2 cellular contexts compared by ENCODE assay signal in genomic region chr19:18851673-18852325, GRCh38.
TF ChIP-seq lines count a peak whose summit lies in the region.

No MANE protein-coding gene starts in this region.

TF ChIP-seq in GM12878, 131 proteins besides CTCF, POLR2A, EP300 and RAD21 (continued from another document):
- TF ChIP-seq, protein P1, sequence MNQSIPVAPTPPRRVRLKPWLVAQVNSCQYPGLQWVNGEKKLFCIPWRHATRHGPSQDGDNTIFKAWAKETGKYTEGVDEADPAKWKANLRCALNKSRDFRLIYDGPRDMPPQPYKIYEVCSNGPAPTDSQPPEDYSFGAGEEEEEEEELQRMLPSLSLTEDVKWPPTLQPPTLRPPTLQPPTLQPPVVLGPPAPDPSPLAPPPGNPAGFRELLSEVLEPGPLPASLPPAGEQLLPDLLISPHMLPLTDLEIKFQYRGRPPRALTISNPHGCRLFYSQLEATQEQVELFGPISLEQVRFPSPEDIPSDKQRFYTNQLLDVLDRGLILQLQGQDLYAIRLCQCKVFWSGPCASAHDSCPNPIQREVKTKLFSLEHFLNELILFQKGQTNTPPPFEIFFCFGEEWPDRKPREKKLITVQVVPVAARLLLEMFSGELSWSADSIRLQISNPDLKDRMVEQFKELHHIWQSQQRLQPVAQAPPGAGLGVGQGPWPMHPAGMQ (IDR thresholded peaks at IDR 0.05; ENCODE audit: borderline replicate concordance), result no peak
- no peak for TF ChIP-seq CBX5 (IDR thresholded peaks at IDR 0.05; ENCODE audit: low read depth)
- no peak for TF ChIP-seq MYC (IDR thresholded peaks at IDR 0.05; ENCODE audit: insufficient read depth, insufficient read length, insufficient replicate concordance, low read length, severe bottlenecking)
- TF ChIP-seq PAX5 (IDR thresholded peaks at IDR 0.05; ENCODE audit: borderline replicate concordance, low read depth, low read length), result no peak
- TF ChIP-seq SMC3 (IDR thresholded peaks at IDR 0.05; ENCODE audit: borderline replicate concordance, low read length), result no peak
- no peak for TF ChIP-seq PBX3 (IDR thresholded peaks at IDR 0.05; ENCODE audit: insufficient replicate concordance, low read depth, low read length)
- TF ChIP-seq SIN3A (IDR thresholded peaks at IDR 0.05; ENCODE audit: low read depth, low read length), result no peak
- no peak for TF ChIP-seq CBX3 (IDR thresholded peaks at IDR 0.05; ENCODE audit: borderline replicate concordance, low read depth)
- no peak for TF ChIP-seq MXI1 (IDR thresholded peaks at IDR 0.05; ENCODE audit: low read depth, low read length)
- TF ChIP-seq PAX8 (IDR thresholded peaks at IDR 0.05), result no peak
- TF ChIP-seq FOS (IDR thresholded peaks at IDR 0.05; ENCODE audit: borderline replicate concordance, extremely low read depth, insufficient read length), result no peak

TF ChIP-seq in WTC11, 78 proteins besides CTCF, POLR2A, EP300 and RAD21 (continued from another document):
- no peak for TF ChIP-seq OVOL2 (CRISPR knock-in tag; IDR thresholded peaks at IDR 0.05; ENCODE audit: borderline replicate concordance)
- TF ChIP-seq ETV6 (CRISPR knock-in tag; IDR thresholded peaks at IDR 0.05), result no peak
- TF ChIP-seq MXD4 (CRISPR knock-in tag; IDR thresholded peaks at IDR 0.05; ENCODE audit: borderline replicate concordance), result no peak
- no peak for TF ChIP-seq SOX15 (CRISPR knock-in tag; IDR thresholded peaks at IDR 0.05)
- no peak for TF ChIP-seq IRF1 (CRISPR knock-in tag; IDR thresholded peaks at IDR 0.05)
- TF ChIP-seq ZNF232 (CRISPR knock-in tag; IDR thresholded peaks at IDR 0.05), result no peak
- TF ChIP-seq, protein P2, sequence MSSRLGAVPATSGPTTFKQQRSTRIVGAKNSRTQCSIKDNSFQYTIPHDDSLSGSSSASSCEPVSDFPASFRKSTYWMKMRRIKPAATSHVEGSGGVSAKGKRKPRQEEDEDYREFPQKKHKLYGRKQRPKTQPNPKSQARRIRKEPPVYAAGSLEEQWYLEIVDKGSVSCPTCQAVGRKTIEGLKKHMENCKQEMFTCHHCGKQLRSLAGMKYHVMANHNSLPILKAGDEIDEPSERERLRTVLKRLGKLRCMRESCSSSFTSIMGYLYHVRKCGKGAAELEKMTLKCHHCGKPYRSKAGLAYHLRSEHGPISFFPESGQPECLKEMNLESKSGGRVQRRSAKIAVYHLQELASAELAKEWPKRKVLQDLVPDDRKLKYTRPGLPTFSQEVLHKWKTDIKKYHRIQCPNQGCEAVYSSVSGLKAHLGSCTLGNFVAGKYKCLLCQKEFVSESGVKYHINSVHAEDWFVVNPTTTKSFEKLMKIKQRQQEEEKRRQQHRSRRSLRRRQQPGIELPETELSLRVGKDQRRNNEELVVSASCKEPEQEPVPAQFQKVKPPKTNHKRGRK (CRISPR knock-in tag; IDR thresholded peaks at IDR 0.05; ENCODE audit: borderline replicate concordance), result no peak
- no peak for TF ChIP-seq TEAD1 (CRISPR knock-in tag; IDR thresholded peaks at IDR 0.05)
- no peak for TF ChIP-seq JAZF1 (CRISPR knock-in tag; IDR thresholded peaks at IDR 0.05)
- no peak for TF ChIP-seq STAT6 (CRISPR knock-in tag; conservative IDR thresholded peaks at IDR 0.05; ENCODE audit: low read depth)
- no peak for TF ChIP-seq NR3C1 (CRISPR knock-in tag; conservative IDR thresholded peaks at IDR 0.05; ENCODE audit: low read depth)
- no peak for TF ChIP-seq ATF1 (CRISPR knock-in tag; IDR thresholded peaks at IDR 0.05)
- TF ChIP-seq SMAD4 (CRISPR knock-in tag; IDR thresholded peaks at IDR 0.05), result no peak
- no peak for TF ChIP-seq ZNF121 (CRISPR knock-in tag; IDR thresholded peaks at IDR 0.05)
- TF ChIP-seq NR2C2 (CRISPR knock-in tag; IDR thresholded peaks at IDR 0.05), result no peak
- TF ChIP-seq, protein P3, sequence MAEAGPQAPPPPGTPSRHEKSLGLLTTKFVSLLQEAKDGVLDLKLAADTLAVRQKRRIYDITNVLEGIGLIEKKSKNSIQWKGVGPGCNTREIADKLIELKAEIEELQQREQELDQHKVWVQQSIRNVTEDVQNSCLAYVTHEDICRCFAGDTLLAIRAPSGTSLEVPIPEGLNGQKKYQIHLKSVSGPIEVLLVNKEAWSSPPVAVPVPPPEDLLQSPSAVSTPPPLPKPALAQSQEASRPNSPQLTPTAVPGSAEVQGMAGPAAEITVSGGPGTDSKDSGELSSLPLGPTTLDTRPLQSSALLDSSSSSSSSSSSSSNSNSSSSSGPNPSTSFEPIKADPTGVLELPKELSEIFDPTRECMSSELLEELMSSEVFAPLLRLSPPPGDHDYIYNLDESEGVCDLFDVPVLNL (CRISPR knock-in tag; IDR thresholded peaks at IDR 0.05; ENCODE audit: borderline replicate concordance, low read depth), result no peak
- no peak for TF ChIP-seq ELF4 (CRISPR knock-in tag; IDR thresholded peaks at IDR 0.05; ENCODE audit: low read depth)
